8 cellular contexts compared by ENCODE assay signal in genomic region chr3:72888546-72889309, GRCh38. TPM values are rescaled to one million over a fixed set of nuclear protein-coding genes. Genes with fewer than 3 reads are reported as not detected.
DNase-seq lines count a peak whose midpoint lies in the region.

No MANE protein-coding gene starts in this region.

- peaks cover 84% of the 10 kb centered on the region for H3K27me3 Mint-ChIP-seq in activated CD4-positive, alpha-beta T cell treated with anti-CD3 and anti-CD28 coated beads, Interleukin-2, amount 10 ng/mL, durations not matched to agents 24 days and 14 days
- H3K27me3 Mint-ChIP-seq in activated naive CD8-positive, alpha-beta T cell: peaks cover 65% of the 10 kb centered on the region

- peaks cover 7% of the 10 kb centered on the region for H3K9me3 Mint-ChIP-seq in activated CD4-positive, alpha-beta T cell treated with anti-CD3 and anti-CD28 coated beads, Interleukin-2, amount 10 ng/mL, durations not matched to agents 24 days and 14 days
- no peaks in the 10 kb centered on the region for H3K9me3 Mint-ChIP-seq in activated naive CD8-positive, alpha-beta T cell (ENCODE audit: low read depth)

- H3K4me1 Mint-ChIP-seq in activated CD4-positive, alpha-beta T cell treated with anti-CD3 and anti-CD28 coated beads, Interleukin-2, amount 10 ng/mL, durations not matched to agents 24 days and 14 days: peaks cover 8% of the 10 kb centered on the region
- peaks cover 24% of the 10 kb centered on the region for H3K4me1 Mint-ChIP-seq in activated naive CD8-positive, alpha-beta T cell (ENCODE audit: low read depth)

- H3K27ac ChIP-seq in subcutaneous abdominal adipose tissue (ENCODE audit: low read depth, low read length): peak overlapping the region; percentile 68

- peaks cover 2% of the 10 kb centered on the region for H3K36me3 Mint-ChIP-seq in activated CD4-positive, alpha-beta T cell treated with anti-CD3 and anti-CD28 coated beads, Interleukin-2, amount 10 ng/mL, durations not matched to agents 24 days and 14 days (ENCODE audit: low read depth)
- peaks cover 3% of the 10 kb centered on the region for H3K36me3 Mint-ChIP-seq in activated naive CD8-positive, alpha-beta T cell

- H3K9me3 ChIP-seq in subcutaneous abdominal adipose tissue (ENCODE audit: control insufficient read depth in 5 of 5, low read length in 5 of 5): no peaks in the 10 kb centered on the region

- peak; percentile 58 for DNase-seq in activated CD4-positive, alpha-beta T cell treated with anti-CD3 and anti-CD28 coated beads, Interleukin-2, amount 10 ng/mL, durations not matched to agents 24 days and 14 days
- no peak for DNase-seq in activated CD4-positive, alpha-beta T cell treated with anti-CD3 and anti-CD28 coated beads, Interleukin-2, amount 50 U/mL, for 1 hour
- peak; percentile 57 for DNase-seq in inferior parietal cortex (ENCODE audit: extremely low spot score)
- DNase-seq in activated CD8-positive, alpha-beta memory T cell treated with anti-CD3 and anti-CD28 coated beads for 24 hours: no peak
- no peak for DNase-seq in stimulated activated CD8-positive, alpha-beta memory T cell treated with anti-CD3 and anti-CD28 coated beads, Interleukin-4, amount 100 ng/mL, for 48 hours
- no peak for DNase-seq in activated gamma-delta T cell (lab: John Stamatoyannopoulos, UW)

- peaks cover 3 to 63% (median 39%) of the 10 kb centered on the region in 5 donors for H3K4me1 ChIP-seq in subcutaneous abdominal adipose tissue (ENCODE audit: control insufficient read depth in 5 of 5, insufficient read depth in 5 of 5, low read length in 5 of 5)

- H3K27ac Mint-ChIP-seq in activated CD4-positive, alpha-beta T cell treated with anti-CD3 and anti-CD28 coated beads, Interleukin-2, amount 10 ng/mL, durations not matched to agents 24 days and 14 days: no peak overlapping the region
- no peak overlapping the region for H3K27ac Mint-ChIP-seq in activated naive CD8-positive, alpha-beta T cell

- peaks cover 0 to 5% (median 3%) of the 10 kb centered on the region in 5 donors for H3K27me3 ChIP-seq in subcutaneous abdominal adipose tissue (ENCODE audit: control insufficient read depth in 5 of 5, insufficient read depth in 4 of 5, low read length in 5 of 5)

- H3K36me3 ChIP-seq in subcutaneous abdominal adipose tissue (ENCODE audit: control insufficient read depth in 5 of 5, insufficient read depth in 5 of 5, low read length in 5 of 5): no peaks in the 10 kb centered on the region

- H3K9ac ChIP-seq in subcutaneous abdominal adipose tissue (ENCODE audit: low read length in 5 of 5): peak overlapping the region in 4 of 5 donors; percentile 24 to 69 (median 58)

- intact Hi-C loops in activated CD4-positive, alpha-beta T cell treated with anti-CD3 and anti-CD28 coated beads, Interleukin-2, amount 10 ng/mL, durations not matched to agents 24 days and 14 days (cut with micrococcal nuclease): no loop called here

- H3K4me3 Mint-ChIP-seq in activated CD4-positive, alpha-beta T cell treated with anti-CD3 and anti-CD28 coated beads, Interleukin-2, amount 10 ng/mL, durations not matched to agents 24 days and 14 days: peak overlapping the region; percentile 35
- H3K4me3 Mint-ChIP-seq in activated naive CD8-positive, alpha-beta T cell: peak overlapping the region; percentile 66

- H3K4me3 ChIP-seq in subcutaneous abdominal adipose tissue (ENCODE audit: low read depth in 1 of 5, low read length in 5 of 5): peak overlapping the region; percentile 41 to 78 (median 63)

RNA-seq across cellular contexts. Expression of gene GXYLT2, which starts 0.9 kb away (rescaled TPM):
- not detected in 2 replicates for total RNA-seq in activated CD4-positive, alpha-beta T cell treated with anti-CD3 and anti-CD28 coated beads, Interleukin-2, amount 10 ng/mL, durations not matched to agents 24 days and 14 days

RNA-seq across cellular contexts. Expression of gene SHQ1, which starts 40.5 kb away (rescaled TPM):
- 46.8 and 47.2 TPM in 2 replicates for total RNA-seq in activated CD4-positive, alpha-beta T cell treated with anti-CD3 and anti-CD28 coated beads, Interleukin-2, amount 10 ng/mL, durations not matched to agents 24 days and 14 days

Comparison
In these comparisons a context has a peak if more than half of its experiments do, and no peak if none do; other contexts are left out.
1. DNase-seq: peak in activated CD4-positive, alpha-beta T cell treated with anti-CD3 and anti-CD28 coated beads, Interleukin-2, amount 10 ng/mL, durations not matched to agents 24 days and 14 days (single experiment) and inferior parietal cortex (single experiment); none in activated CD4-positive, alpha-beta T cell treated with anti-CD3 and anti-CD28 coated beads, Interleukin-2, amount 50 U/mL, for 1 hour (single experiment), activated CD8-positive, alpha-beta memory T cell treated with anti-CD3 and anti-CD28 coated beads for 24 hours (single experiment), stimulated activated CD8-positive, alpha-beta memory T cell treated with anti-CD3 and anti-CD28 coated beads, Interleukin-4, amount 100 ng/mL, for 48 hours (single experiment) and activated gamma-delta T cell (single experiment).